ENCODE assay signal across 10 cellular contexts in genomic region chr2:155695505-155695904, GRCh38.
"Had no signal": no experiment of that assay in that cellular context is flagged by ENCODE, and none has a peak within 500 bp of the region (broad histone marks: within the 10 kb centered on the region; RNA-seq: fewer than 3 reads in every experiment).

No MANE protein-coding gene starts in this region.

- H3K9ac ChIP-seq: GM23248 had no signal

- ATAC-seq: GM23338, HCT116 had no signal

- H3K27ac Mint-ChIP-seq: GM23338, HFFc6 had no signal

- H3K9me3 ChIP-seq: HAP-1 had no signal

- FAIRE-seq: H1, H54 had no signal

- DNase-seq: GM23248, GOT3, H7, HCEC 1CT, HFFc6 had no signal

- H3K4me1 ChIP-seq: HAP-1 had no signal

- H3K4me2 ChIP-seq: GM23338 had no signal

- H3K4me1 Mint-ChIP-seq: GM23338 had no signal

- H3K4me3 ChIP-seq: GM23248, GM23338, HAP-1 had no signal

- H3K36me3 ChIP-seq: HAP-1 had no signal

- H3K4me3 Mint-ChIP-seq: GM23338, HFFc6 had no signal

- H2AFZ ChIP-seq: GM23248, GM23338 had no signal

- H3K27ac ChIP-seq: GM23248 had no signal
